ENCODE assay signal across 18 cellular contexts in genomic region chr2:199439542-199439941, GRCh38. TPM values are rescaled to one million over a fixed set of nuclear protein-coding genes. Genes with fewer than 3 reads are reported as not detected.
DNase-seq lines count a peak whose midpoint lies in the region; ATAC-seq and TF ChIP-seq lines count a peak whose summit lies in the region.
"Had no signal": no experiment of that assay in that cellular context is flagged by ENCODE, and none has a peak within 500 bp of the region (broad histone marks: within the 10 kb centered on the region; RNA-seq: fewer than 3 reads in every experiment).

No MANE protein-coding gene starts in this region.

- ATAC-seq in GM23338 (no peak), Panc1 (no peak), heart right ventricle (no peak), GM18502 (IDR thresholded peaks at IDR 0.05; ENCODE audit: poor library complexity, unreplicated experiment) (no peak), psoas muscle (no peak)
- ATAC-seq: HepG2 had no signal

- DNase-seq in GM23338 (ENCODE audit: low spot score) (no peak), Panc1 (ENCODE audit: low read depth, low spot score) (no peak), fibroblast of peridontal ligament (ENCODE audit: extremely low read depth) (peak; percentile 54), heart right ventricle (no peak), NCI-H2081 (lab: John Stamatoyannopoulos, UW) (no peak), psoas muscle (no peak)
- DNase-seq: 8988T; CD4-positive, alpha-beta memory T cell; DMS153; DMS79; GDM1; H9 had no signal

- H3K36me3 ChIP-seq in GM23338 (ENCODE audit: insufficient read depth) = no peaks in the 10 kb centered on the region
- H3K36me3 ChIP-seq in HUES64 (ENCODE audit: insufficient read depth, low read length) = no peaks in the 10 kb centered on the region
- H3K36me3 ChIP-seq in Panc1 (ENCODE audit: control insufficient read depth, insufficient read depth, low read length) = peaks cover 4% of the 10 kb centered on the region; the same call in 1 of the 2 replicates
- no peaks in the 10 kb centered on the region for H3K36me3 ChIP-seq in heart right ventricle
- no peaks in the 10 kb centered on the region for H3K36me3 ChIP-seq in psoas muscle (ENCODE audit: insufficient read depth in 1 of 2, low read depth in 1 of 2)
- H3K36me3 ChIP-seq: BLaER1 had no signal

- H3K4me3 ChIP-seq in GM23338 (no peak overlapping the region), HUES64 (ENCODE audit: low read length) (no peak overlapping the region), Panc1 (ENCODE audit: low read depth in 2 of 2, low read length in 2 of 2) (no peak overlapping the region), heart right ventricle (no peak overlapping the region), psoas muscle (no peak overlapping the region)
- H3K4me3 ChIP-seq: BLaER1 had no signal

- in situ Hi-C loops in Panc1 (cut with HindIII; ENCODE audit: low pct_unique_long_range_greater_than_20kb, low sequenced_read_pairs) = no loop called here

- H3K4me1 ChIP-seq in GM23338 (ENCODE audit: insufficient read depth) (peaks cover 24% of the 10 kb centered on the region), HUES64 (ENCODE audit: insufficient read depth, low read length) (peaks cover 28% of the 10 kb centered on the region), Panc1 (ENCODE audit: control insufficient read depth, insufficient read depth, low read length) (peaks cover 75% of the 10 kb centered on the region), heart right ventricle (no peaks in the 10 kb centered on the region), psoas muscle (no peaks in the 10 kb centered on the region)
- H3K4me1 ChIP-seq: BLaER1 had no signal

- no peaks in the 10 kb centered on the region for H3K36me3 Mint-ChIP-seq in GM23338 (ENCODE audit: low read depth)
- H3K36me3 Mint-ChIP-seq: CD14-positive monocyte; CD4-positive, alpha-beta memory T cell had no signal

- no TSS peak for BruUV-seq in Panc1 (replicated peaks; lab: Mats Ljungman, UMichigan)

- TF ChIP-seq CTCF in GM23338 (conservative IDR thresholded peaks at IDR 0.05; ENCODE audit: low read depth in 2 of 2) = no peak
- TF ChIP-seq CTCF in Panc1 (IDR thresholded peaks at IDR 0.05) = no peak
- TF ChIP-seq CTCF in heart right ventricle (IDR thresholded peaks at IDR 0.05) = no peak
- no peak for TF ChIP-seq CTCF in psoas muscle (IDR thresholded peaks at IDR 0.05)

- 97% methylated on average over 5 of the region's 5 CpGs for WGBS in HUES64
- WGBS in heart right ventricle, 2 donors = 84 to 93% methylated on average over 5 of the region's 5 CpGs
- WGBS in psoas muscle, 3 donors = 93 to 95% (median 93%) methylated on average over 5 of the region's 5 CpGs

- intact Hi-C loops in Panc1 (cut with micrococcal nuclease; ENCODE audit: unreplicated experiment) (no loop called here), heart right ventricle (cut with DNase I) (no loop called here), psoas muscle (cut with DNase I) (no loop called here)

- H3K79me2 ChIP-seq in GM23338 (replicated peaks; ENCODE audit: insufficient read depth) = no peaks in the 10 kb centered on the region; the same call in 1 of the 2 replicates

- H3K27me3 Mint-ChIP-seq in GM23338 (ENCODE audit: insufficient read depth, low read depth, poor library complexity) = no peaks in the 10 kb centered on the region

- POLR2A ChIA-PET in Panc1 (lab: Charles Lee) = no interaction called here

- CTCF ChIA-PET in Panc1 (lab: Charles Lee) = no interaction called here

- no peak overlapping the region for H3K27ac Mint-ChIP-seq in GM23338
- H3K27ac Mint-ChIP-seq: CD14-positive monocyte; CD4-positive, alpha-beta memory T cell; IgD-negative memory B cell had no signal

- no peak overlapping the region for H2AFZ ChIP-seq in GM23338

- no peak overlapping the region for H3K4me3 Mint-ChIP-seq in GM23338
- H3K4me3 Mint-ChIP-seq: CD14-positive monocyte; CD4-positive, alpha-beta memory T cell; H9; IgD-negative memory B cell had no signal

- H3K4me1 Mint-ChIP-seq in GM23338 = peaks cover 20% of the 10 kb centered on the region
- H3K4me1 Mint-ChIP-seq: CD14-positive monocyte; CD4-positive, alpha-beta memory T cell; IgD-negative memory B cell had no signal

- H3F3A ChIP-seq in GM23338 (replicated peaks; ENCODE audit: low read depth) = no peaks in the 10 kb centered on the region

- H3K9me2 ChIP-seq in GM23338 (ENCODE audit: insufficient read depth) = no peaks in the 10 kb centered on the region

- H3K27me3 ChIP-seq in GM23338 (ENCODE audit: insufficient read depth) = no peaks in the 10 kb centered on the region
- H3K27me3 ChIP-seq in HUES64 (ENCODE audit: insufficient read depth, low read length) = no peaks in the 10 kb centered on the region
- no peaks in the 10 kb centered on the region for H3K27me3 ChIP-seq in Panc1 (ENCODE audit: control insufficient read depth, insufficient read depth, low read length)
- peaks cover 0 to 6% (median 0%) of the 10 kb centered on the region in 7 donors for H3K27me3 ChIP-seq in heart right ventricle
- H3K27me3 ChIP-seq in psoas muscle (ENCODE audit: insufficient read depth in 3 of 3, low read length in 2 of 3) = no peaks in the 10 kb centered on the region
- H3K27me3 ChIP-seq: BLaER1 had no signal

- H3K4me2 ChIP-seq in GM23338 = no peak overlapping the region
- H3K4me2 ChIP-seq: BLaER1 had no signal

- peak overlapping the region; percentile 39; the same call in 1 of the 2 replicates for H3K27ac ChIP-seq in GM23338 (ENCODE audit: low read depth)
- peak overlapping the region; percentile 66; the same call in 1 of the 2 replicates for H3K27ac ChIP-seq in HUES64 (ENCODE audit: low read depth, low read length)
- peak overlapping the region; percentile 62; the same call in 1 of the 2 replicates for H3K27ac ChIP-seq in Panc1 (ENCODE audit: low read length)
- H3K27ac ChIP-seq in heart right ventricle = no peak overlapping the region
- no peak overlapping the region for H3K27ac ChIP-seq in psoas muscle
- H3K27ac ChIP-seq: BLaER1 had no signal

- no peaks in the 10 kb centered on the region for H3K9me3 ChIP-seq in HUES64 (ENCODE audit: insufficient read depth, low read depth, low read length)
- no peaks in the 10 kb centered on the region for H3K9me3 ChIP-seq in Panc1 (ENCODE audit: control insufficient read depth, insufficient read depth, low read depth, low read length)
- no peaks in the 10 kb centered on the region for H3K9me3 ChIP-seq in heart right ventricle
- no peaks in the 10 kb centered on the region for H3K9me3 ChIP-seq in psoas muscle
- H3K9me3 ChIP-seq: BLaER1 had no signal

- no peaks in the 10 kb centered on the region for H4K20me1 ChIP-seq in GM23338 (replicated peaks; ENCODE audit: insufficient read depth)
- H4K20me1 ChIP-seq: BLaER1 had no signal

- H3K9me3 Mint-ChIP-seq in GM23338 = no peaks in the 10 kb centered on the region
- H3K9me3 Mint-ChIP-seq: CD4-positive, alpha-beta memory T cell; H9; IgD-negative memory B cell had no signal

- H3K9ac ChIP-seq in HUES64 (ENCODE audit: low read depth, low read length) = no peak overlapping the region
- H3K9ac ChIP-seq: BLaER1 had no signal

RNA-seq across cellular contexts. Expression of gene SATB2, which starts 18.2 kb away (rescaled TPM):
- 5.7 and 6.0 TPM in 2 replicates for total RNA-seq in GM23338 (2014; rRNA removed; shearing (Covaris generic))
- polyA plus RNA-seq in GM23338 (2016; fragmentation: Nextera tagmentation; extraction: Ambion mirVana) = 1.6 and 2.0 TPM in 2 replicates
- 4.5 TPM for polyA plus RNA-seq in HUES64 (2013, experiment 1 of 2)
- polyA plus RNA-seq in HUES64 (2013, experiment 2 of 2) = 4.1 TPM
- 43.2 TPM for total RNA-seq in Panc1 (2021; ENCODE audit: unreplicated experiment)
- polyA plus RNA-seq in Panc1 (2012; ENCODE audit: insufficient read length) = 17.9 TPM
- total RNA-seq in heart right ventricle = 1 to 10 TPM in 4 of 10 donors, under 1 TPM in 6; 0.42 to 2.3 (median 0.89) TPM
- under 1 TPM; 0.29 to 0.59 TPM for polyA plus RNA-seq in heart right ventricle
- total RNA-seq in psoas muscle = 1 to 10 TPM in 3 of 4 donors, under 1 TPM in 1; 0.99 to 2.4 (median 1.9) TPM
- 1 to 10 TPM in 1 of 3 donors, under 1 TPM in 2; 0.46 to 1.6 (median 0.55) TPM for polyA plus RNA-seq in psoas muscle
- polyA plus RNA-seq: CD4-positive, alpha-beta memory T cell; IgD-negative memory B cell had no signal

Comparison
In these comparisons a context has a peak if more than half of its experiments do, and no peak if none do; other contexts are left out.
1. H3K27ac ChIP-seq: peak in GM23338 (single experiment), HUES64 (single experiment) and Panc1 (single experiment); none in heart right ventricle (0 of 10) and psoas muscle (single experiment).